ENCODE assay signal across 18 cellular contexts in genomic region chr2:160033732-160034392, GRCh38. TPM values are rescaled to one million over a fixed set of nuclear protein-coding genes. Genes with fewer than 3 reads are reported as not detected.
A peak's percentile ranks its signal among the peaks of the same experiment; 100 is the strongest.
DNase-seq lines count a peak whose midpoint lies in the region; ATAC-seq and TF ChIP-seq lines count a peak whose summit lies in the region.
"Had no signal": no experiment of that assay in that cellular context is flagged by ENCODE, and none has a peak within 500 bp of the region (broad histone marks: within the 10 kb centered on the region; RNA-seq: fewer than 3 reads in every experiment).

No MANE protein-coding gene starts in this region.

- no peak overlapping the region for H3K27ac Mint-ChIP-seq in stimulated activated effector memory CD8-positive, alpha-beta T cell treated with anti-CD3 and anti-CD28 coated beads, Interleukin-12 subunit alpha, Interleukin-12 subunit beta, amount 100 ng/mL, for 72 hours
- no peak overlapping the region for H3K27ac Mint-ChIP-seq in activated CD4-positive, alpha-beta memory T cell treated with anti-CD3 and anti-CD28 coated beads, Interleukin-2, amount 10 ng/mL, durations not matched to agents 7 days and 5 days
- H3K27ac Mint-ChIP-seq: activated naive CD4-positive, alpha-beta T cell treated with anti-CD3 and anti-CD28 coated beads, Interleukin-2, amount 50 U/mL, for 72 hours; CD4-positive, alpha-beta memory T cell; T-helper 1 cell treated with Interleukin-12 subunit alpha and Interleukin-12 subunit beta and Interleukin-4 antibody, amounts not matched to agents 30 μg/mL and 1 μg/mL, for 36 hours had no signal

- no peak for TF ChIP-seq CTCF in fibroblast of the aortic adventitia (IDR thresholded peaks at IDR 0.05; ENCODE audit: insufficient read depth, low read length)

- no peaks in the 10 kb centered on the region for H3K4me1 Mint-ChIP-seq in stimulated activated effector memory CD8-positive, alpha-beta T cell treated with anti-CD3 and anti-CD28 coated beads, Interleukin-12 subunit alpha, Interleukin-12 subunit beta, amount 100 ng/mL, for 72 hours
- H3K4me1 Mint-ChIP-seq in activated CD4-positive, alpha-beta memory T cell treated with anti-CD3 and anti-CD28 coated beads, Interleukin-2, amount 10 ng/mL, durations not matched to agents 7 days and 5 days, result no peaks in the 10 kb centered on the region
- H3K4me1 Mint-ChIP-seq: CD4-positive, alpha-beta memory T cell had no signal

- H3K9me3 Mint-ChIP-seq in stimulated activated effector memory CD8-positive, alpha-beta T cell treated with anti-CD3 and anti-CD28 coated beads, Interleukin-12 subunit alpha, Interleukin-12 subunit beta, amount 100 ng/mL, for 72 hours, result no peaks in the 10 kb centered on the region
- H3K9me3 Mint-ChIP-seq in activated CD4-positive, alpha-beta memory T cell treated with anti-CD3 and anti-CD28 coated beads, Interleukin-2, amount 10 ng/mL, durations not matched to agents 7 days and 5 days, result no peaks in the 10 kb centered on the region
- H3K9me3 Mint-ChIP-seq: activated naive CD4-positive, alpha-beta T cell treated with anti-CD3 and anti-CD28 coated beads, Interleukin-2, amount 50 U/mL, for 72 hours; CD4-positive, alpha-beta memory T cell; T-helper 1 cell treated with Interleukin-12 subunit alpha and Interleukin-12 subunit beta and Interleukin-4 antibody, amounts not matched to agents 30 μg/mL and 1 μg/mL, for 36 hours had no signal

- no peaks in the 10 kb centered on the region for H3K36me3 Mint-ChIP-seq in stimulated activated effector memory CD8-positive, alpha-beta T cell treated with anti-CD3 and anti-CD28 coated beads, Interleukin-12 subunit alpha, Interleukin-12 subunit beta, amount 100 ng/mL, for 72 hours
- H3K36me3 Mint-ChIP-seq in activated CD4-positive, alpha-beta memory T cell treated with anti-CD3 and anti-CD28 coated beads, Interleukin-2, amount 10 ng/mL, durations not matched to agents 7 days and 5 days (ENCODE audit: low read depth), result no peaks in the 10 kb centered on the region
- H3K36me3 Mint-ChIP-seq: activated naive CD4-positive, alpha-beta T cell treated with anti-CD3 and anti-CD28 coated beads, Interleukin-2, amount 50 U/mL, for 72 hours; CD4-positive, alpha-beta memory T cell had no signal

- H3K4me3 Mint-ChIP-seq in stimulated activated effector memory CD8-positive, alpha-beta T cell treated with anti-CD3 and anti-CD28 coated beads, Interleukin-12 subunit alpha, Interleukin-12 subunit beta, amount 100 ng/mL, for 72 hours, result no peak overlapping the region
- no peak overlapping the region for H3K4me3 Mint-ChIP-seq in activated CD4-positive, alpha-beta memory T cell treated with anti-CD3 and anti-CD28 coated beads, Interleukin-2, amount 10 ng/mL, durations not matched to agents 7 days and 5 days
- H3K4me3 Mint-ChIP-seq: CD4-positive, alpha-beta memory T cell; T-helper 1 cell treated with Interleukin-12 subunit alpha and Interleukin-12 subunit beta and Interleukin-4 antibody, amounts not matched to agents 30 μg/mL and 1 μg/mL, for 36 hours had no signal

- POLR2A ChIA-PET in activated CD4-positive, alpha-beta memory T cell treated with anti-CD3 and anti-CD28 coated beads, Interleukin-2, amount 10 ng/mL, durations not matched to agents 7 days and 5 days (lab: Charles Lee), result no interaction called here

- CTCF ChIA-PET in activated CD4-positive, alpha-beta memory T cell treated with anti-CD3 and anti-CD28 coated beads, Interleukin-2, amount 10 ng/mL, durations not matched to agents 7 days and 5 days (lab: Charles Lee), result no interaction called here

- peaks cover 9% of the 10 kb centered on the region for H3K27me3 Mint-ChIP-seq in activated CD4-positive, alpha-beta memory T cell treated with anti-CD3 and anti-CD28 coated beads, Interleukin-2, amount 10 ng/mL, durations not matched to agents 7 days and 5 days
- H3K27me3 Mint-ChIP-seq: CD4-positive, alpha-beta memory T cell had no signal

- peak; percentile 28 for ATAC-seq in stimulated activated effector memory CD8-positive, alpha-beta T cell treated with anti-CD3 and anti-CD28 coated beads, Interleukin-12 subunit alpha, Interleukin-12 subunit beta, amount 100 ng/mL, for 72 hours
- ATAC-seq: activated CD4-positive, CD25-positive, alpha-beta regulatory T cell treated with anti-CD3 and anti-CD28 coated beads, Interleukin-2, amount 50 U/mL, for 24 hours; activated naive CD4-positive, alpha-beta T cell treated with anti-CD3 and anti-CD28 coated beads, Interleukin-2, amount 50 U/mL, for 72 hours had no signal

- peak; percentile 46 for DNase-seq in GM03348 (ENCODE audit: low spot score)
- peak; percentile 30 for DNase-seq in amniotic epithelial cell (ENCODE audit: low read depth)
- peak; percentile 81 for DNase-seq in fibroblast of the aortic adventitia (ENCODE audit: low read depth)
- DNase-seq in stimulated activated effector memory CD8-positive, alpha-beta T cell treated with anti-CD3 and anti-CD28 coated beads, Interleukin-12 subunit alpha, Interleukin-12 subunit beta, amount 100 ng/mL, for 72 hours (ENCODE audit: low spot score in 2 of 2), result no peak
- DNase-seq in superior temporal gyrus (ENCODE audit: extremely low spot score), result no peak
- no peak for DNase-seq in activated CD4-positive, alpha-beta memory T cell treated with anti-CD3 and anti-CD28 coated beads, Interleukin-2, amount 10 ng/mL, durations not matched to agents 7 days and 5 days
- DNase-seq in NCI-H82 (lab: John Stamatoyannopoulos, UW), result no peak
- no peak for DNase-seq in DMS114 treated with DMSO at 0.1 percent for 48 hours (lab: John Stamatoyannopoulos, UW; ENCODE audit: unreplicated experiment)
- DNase-seq: CD4-positive, alpha-beta memory T cell; GDM1; GOT3; NCI-H526; posterior cingulate gyrus; transverse colon had no signal

- H3K4me3 ChIP-seq in fibroblast of the aortic adventitia (ENCODE audit: low read depth, low read length), result no peak overlapping the region
- H3K4me3 ChIP-seq: transverse colon had no signal

RNA-seq across cellular contexts. Expression of gene PLA2R1, which starts 28.6 kb away (rescaled TPM):
- 25.0 and 27.0 TPM in 2 replicates for total RNA-seq in fibroblast of the aortic adventitia (ENCODE audit: low replicate concordance)
- total RNA-seq in activated CD4-positive, alpha-beta memory T cell treated with anti-CD3 and anti-CD28 coated beads, Interleukin-2, amount 10 ng/mL, durations not matched to agents 7 days and 5 days, result not detected
- total RNA-seq: activated naive CD4-positive, alpha-beta T cell treated with anti-CD3 and anti-CD28 coated beads, Interleukin-2, amount 50 U/mL, for 72 hours; CD4-positive, alpha-beta memory T cell; mononuclear cell had no signal

Comparison
In these comparisons a context has a peak if more than half of its experiments do, and no peak if none do; other contexts are left out.
1. DNase-seq: peak in GM03348 (single experiment), amniotic epithelial cell (single experiment) and fibroblast of the aortic adventitia (single experiment); none in stimulated activated effector memory CD8-positive, alpha-beta T cell treated with anti-CD3 and anti-CD28 coated beads, Interleukin-12 subunit alpha, Interleukin-12 subunit beta, amount 100 ng/mL, for 72 hours (0 of 2), superior temporal gyrus (single experiment), activated CD4-positive, alpha-beta memory T cell treated with anti-CD3 and anti-CD28 coated beads, Interleukin-2, amount 10 ng/mL, durations not matched to agents 7 days and 5 days (single experiment), NCI-H82 (single experiment) and DMS114 treated with DMSO at 0.1 percent for 48 hours (single experiment).
2. RNA of gene PLA2R1, which starts 28.6 kb away (total RNA-seq): 25.0 to 27.0 TPM in fibroblast of the aortic adventitia; not detected in activated CD4-positive, alpha-beta memory T cell treated with anti-CD3 and anti-CD28 coated beads, Interleukin-2, amount 10 ng/mL, durations not matched to agents 7 days and 5 days; every median in the first group is over 10 times any median in the second.